Comparison of ENCODE assay signal across 19 cellular contexts in the genomic region with DNA sequence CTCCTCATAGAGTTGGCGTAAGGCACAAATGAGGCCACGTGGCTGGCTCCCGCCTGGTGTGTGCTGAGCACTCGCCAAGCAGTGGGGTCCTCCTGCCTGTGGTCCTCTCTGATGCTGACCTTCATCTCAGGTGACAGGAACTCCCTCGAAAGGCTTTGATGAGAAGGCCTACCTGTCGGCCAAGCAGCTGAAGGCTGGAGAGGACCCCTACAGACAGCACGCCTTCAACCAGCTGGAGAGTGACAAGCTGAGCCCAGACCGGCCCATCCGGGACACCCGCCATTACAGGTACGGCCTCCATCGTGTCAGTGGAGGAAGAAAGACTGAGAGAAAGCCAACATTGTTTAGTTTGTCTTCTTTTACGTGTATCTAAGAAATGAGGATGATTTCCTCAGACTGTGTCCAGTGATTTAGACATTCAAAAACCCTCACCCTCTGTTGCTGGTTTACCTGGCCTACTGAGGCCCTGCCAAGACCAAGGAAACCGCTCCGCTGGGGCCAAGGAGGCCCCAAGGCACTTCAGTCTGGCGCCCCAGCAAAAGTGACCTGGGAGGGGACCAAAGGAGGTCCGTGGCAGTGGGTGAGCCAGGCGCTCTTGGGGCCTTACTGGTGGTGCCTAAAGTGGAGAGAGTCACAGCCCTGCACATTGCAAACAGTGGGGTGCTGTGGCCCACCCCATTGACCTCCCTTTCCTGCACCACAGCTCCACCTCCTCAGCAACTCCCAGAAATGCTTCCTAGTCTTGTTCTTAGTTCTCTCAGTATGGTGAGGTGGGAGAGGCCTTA.
DNase-seq lines count a peak whose midpoint lies in the region; ATAC-seq, FAIRE-seq and TF ChIP-seq lines count a peak whose summit lies in the region.
"Had no signal": no experiment of that assay in that cellular context is flagged by ENCODE, and none has a peak within 500 bp of the region (broad histone marks: within the 10 kb centered on the region; RNA-seq: fewer than 3 reads in every experiment).

No MANE protein-coding gene starts in this region.

- H3K9me3 ChIP-seq in neural progenitor cell (ENCODE audit: low read depth) = no peaks in the 10 kb centered on the region

- CTCF ChIA-PET in activated CD4-positive, alpha-beta T cell treated with anti-CD3 and anti-CD28 coated beads, Interleukin-2, amount 10 ng/mL, durations not matched to agents 7 days and 5 days (lab: Charles Lee) = interaction anchor here (0.5 to 0.9 kb wide), 2 partner anchors 13 to 36 kb away, joined by 3 to 4 read pairs; no protein-coding TSS in a partner anchor

- H3K4me3 ChIP-seq in neural progenitor cell = no peak overlapping the region

- H4K20me1 ChIP-seq in neural progenitor cell (ENCODE audit: low read depth) = no peaks in the 10 kb centered on the region

- peak; percentile 50 for FAIRE-seq in urothelium cell line (lab: Jason Lieb, UNC)
- FAIRE-seq: A204.1, H54 had no signal

- intact Hi-C loops in cardiac septum (cut with DNase I) (no loop called here), Right ventricle myocardium superior (cut with DNase I) (no loop called here)

- H3K27ac Mint-ChIP-seq in chondrocyte (ENCODE audit: unreplicated experiment) (no peak overlapping the region), neural progenitor cell (peak overlapping the region; percentile 82)
- no peak overlapping the region for H3K27ac Mint-ChIP-seq in activated CD4-positive, alpha-beta T cell treated with anti-CD3 and anti-CD28 coated beads, Interleukin-2, amount 10 ng/mL, durations not matched to agents 7 days and 5 days

- POLR2A ChIA-PET in activated CD4-positive, alpha-beta T cell treated with anti-CD3 and anti-CD28 coated beads, Interleukin-2, amount 10 ng/mL, durations not matched to agents 7 days and 5 days (lab: Charles Lee) = no interaction called here

- no peaks in the 10 kb centered on the region for H3K79me2 ChIP-seq in neural progenitor cell (ENCODE audit: low read depth)

- H3K36me3 Mint-ChIP-seq in chondrocyte (ENCODE audit: low read depth) (peaks cover 2% of the 10 kb centered on the region), neural progenitor cell (peaks cover 2% of the 10 kb centered on the region)
- H3K36me3 Mint-ChIP-seq in activated CD4-positive, alpha-beta T cell treated with anti-CD3 and anti-CD28 coated beads, Interleukin-2, amount 10 ng/mL, durations not matched to agents 7 days and 5 days (ENCODE audit: low read depth) = no peaks in the 10 kb centered on the region

- peaks cover 9% of the 10 kb centered on the region for H3K4me1 ChIP-seq in neural progenitor cell

- DNase-seq in cardiac septum (ENCODE audit: low spot score) = peak; percentile 71
- DNase-seq in Right ventricle myocardium superior = no peak
- peak; percentile 62 for DNase-seq in chondrocyte (ENCODE audit: low spot score)
- DNase-seq in neural progenitor cell (ENCODE audit: low spot score) = no peak
- no peak for DNase-seq in urothelium cell line (ENCODE audit: low spot score)
- no peak for DNase-seq in stimulated activated CD4-positive, alpha-beta T cell treated with anti-CD3 and anti-CD28 coated beads, Interleukin-15, amount 100 ng/mL, for 24 hours
- DNase-seq in activated CD4-positive, alpha-beta T cell treated with anti-CD3 and anti-CD28 coated beads, Interleukin-2, amount 10 ng/mL, durations not matched to agents 7 days and 5 days = no peak
- DNase-seq in NCI-H345 (lab: John Stamatoyannopoulos, UW) = no peak
- DNase-seq: C1 segment of cervical spinal cord, EL, IMR-90, Kasumi-1, NCI-H1105 treated with DMSO at 0.1 percent for 48 hours, NCI-H187, NCI-H446 treated with DMSO at 0.1 percent for 48 hours, NCI-H82 had no signal

- H3K36me3 ChIP-seq in neural progenitor cell = no peaks in the 10 kb centered on the region

- no peak for ATAC-seq in Right ventricle myocardium superior (ENCODE audit: poor library complexity)
- ATAC-seq: Panc1 had no signal

- H3K27me3 Mint-ChIP-seq in chondrocyte (ENCODE audit: low read depth) = no peaks in the 10 kb centered on the region
- H3K27me3 Mint-ChIP-seq in neural progenitor cell (ENCODE audit: insufficient read depth, low read depth) = peaks cover 3% of the 10 kb centered on the region
- no peaks in the 10 kb centered on the region for H3K27me3 Mint-ChIP-seq in activated CD4-positive, alpha-beta T cell treated with anti-CD3 and anti-CD28 coated beads, Interleukin-2, amount 10 ng/mL, durations not matched to agents 7 days and 5 days

- H2AFZ ChIP-seq in neural progenitor cell (replicated peaks) = no peak overlapping the region

- no peaks in the 10 kb centered on the region for H3K27me3 ChIP-seq in neural progenitor cell

- no peaks in the 10 kb centered on the region for H3F3A ChIP-seq in neural progenitor cell (ENCODE audit: low read depth)

- H3K4me1 Mint-ChIP-seq in chondrocyte (ENCODE audit: low read depth) (peaks cover 25% of the 10 kb centered on the region), neural progenitor cell (peaks cover 20% of the 10 kb centered on the region)
- no peaks in the 10 kb centered on the region for H3K4me1 Mint-ChIP-seq in activated CD4-positive, alpha-beta T cell treated with anti-CD3 and anti-CD28 coated beads, Interleukin-2, amount 10 ng/mL, durations not matched to agents 7 days and 5 days

- peaks cover 5% of the 10 kb centered on the region for H3K9me3 Mint-ChIP-seq in chondrocyte (ENCODE audit: low read depth)
- H3K9me3 Mint-ChIP-seq in neural progenitor cell = no peaks in the 10 kb centered on the region
- H3K9me3 Mint-ChIP-seq in activated CD4-positive, alpha-beta T cell treated with anti-CD3 and anti-CD28 coated beads, Interleukin-2, amount 10 ng/mL, durations not matched to agents 7 days and 5 days = no peaks in the 10 kb centered on the region

- H3K4me3 Mint-ChIP-seq in chondrocyte (ENCODE audit: unreplicated experiment) (no peak overlapping the region), neural progenitor cell (no peak overlapping the region)
- no peak overlapping the region for H3K4me3 Mint-ChIP-seq in activated CD4-positive, alpha-beta T cell treated with anti-CD3 and anti-CD28 coated beads, Interleukin-2, amount 10 ng/mL, durations not matched to agents 7 days and 5 days

- H3K9ac ChIP-seq in neural progenitor cell = no peak overlapping the region

- no peak overlapping the region for H3K4me2 ChIP-seq in neural progenitor cell

- no peak for TF ChIP-seq CTCF in chondrocyte (IDR thresholded peaks at IDR 0.05)
- TF ChIP-seq CTCF in neural progenitor cell (IDR thresholded peaks at IDR 0.05) = no peak

- no peak overlapping the region for H3K27ac ChIP-seq in neural progenitor cell

Comparison
In these comparisons a context has a peak if more than half of its experiments do, and no peak if none do; other contexts are left out.
1. DNase-seq: peak in cardiac septum (single experiment) and chondrocyte (single experiment); none in Right ventricle myocardium superior (single experiment), neural progenitor cell (single experiment), urothelium cell line (single experiment), stimulated activated CD4-positive, alpha-beta T cell treated with anti-CD3 and anti-CD28 coated beads, Interleukin-15, amount 100 ng/mL, for 24 hours (single experiment), activated CD4-positive, alpha-beta T cell treated with anti-CD3 and anti-CD28 coated beads, Interleukin-2, amount 10 ng/mL, durations not matched to agents 7 days and 5 days (single experiment) and NCI-H345 (single experiment).